In genomic region chr7:6448943-6449543, GRCh38 we compare ENCODE assay signal across 8 cellular contexts. TPM values are rescaled to one million over a fixed set of nuclear protein-coding genes. Genes with fewer than 3 reads are reported as not detected.
DNase-seq lines count a peak whose midpoint lies in the region; ATAC-seq and TF ChIP-seq lines count a peak whose summit lies in the region.

No MANE protein-coding gene starts in this region.

- ATAC-seq in activated B cell treated with CpG ODN at 0.5 μM for 24 hours (ENCODE audit: low read depth), result no peak

- H3K9me3 Mint-ChIP-seq in T-helper 2 cell treated with Interferon-gamma antibody and Interleukin-4, amounts not matched to agents 5 μg/mL and 100 μg/mL, for 36 hours, result no peaks in the 10 kb centered on the region
- no peaks in the 10 kb centered on the region for H3K9me3 Mint-ChIP-seq in activated B cell treated with CpG ODN at 0.5 μM for 24 hours
- H3K9me3 Mint-ChIP-seq in immature natural killer cell, result no peaks in the 10 kb centered on the region

- TF ChIP-seq POLR2A in stomach (IDR thresholded peaks at IDR 0.05), result no peak

- peaks cover 10 to 20% (median 20%) of the 10 kb centered on the region in 4 donors for H3K36me3 ChIP-seq in stomach

- no peaks in the 10 kb centered on the region for H3K9me3 ChIP-seq in stomach

- CTCF ChIA-PET in activated B cell treated with CpG ODN at 0.5 μM for 24 hours (lab: Charles Lee), result no interaction called here

- peak overlapping the region; percentile 69 for H3K27ac Mint-ChIP-seq in T-helper 2 cell treated with Interferon-gamma antibody and Interleukin-4, amounts not matched to agents 5 μg/mL and 100 μg/mL, for 36 hours
- H3K27ac Mint-ChIP-seq in activated B cell treated with CpG ODN at 0.5 μM for 24 hours, result no peak overlapping the region
- peak overlapping the region in 5 of 6 donors; percentile 23 to 81 (median 62) for H3K27ac Mint-ChIP-seq in immature natural killer cell

- WGBS in stomach, 5 donors, result 78 to 84% (median 79%) methylated on average over 16 of the region's 16 CpGs

- DNase-seq in T-helper 2 cell treated with Interferon-gamma antibody and Interleukin-4, amounts not matched to agents 5 μg/mL and 100 μg/mL, for 36 hours (ENCODE audit: low spot score), result no peak
- DNase-seq in T-helper 2 cell (no peak), activated B cell treated with CpG ODN at 0.5 μM for 24 hours (no peak), immature natural killer cell (peak in 1 of 3 donors; percentile 4), stomach (no peak), ureter (ENCODE audit: low spot score) (no peak), AG08396 (ENCODE audit: low spot score) (no peak), GDM1 (lab: John Stamatoyannopoulos, UW) (no peak)

- H3K36me3 Mint-ChIP-seq in T-helper 2 cell treated with Interferon-gamma antibody and Interleukin-4, amounts not matched to agents 5 μg/mL and 100 μg/mL, for 36 hours (ENCODE audit: low read depth), result peaks cover 23% of the 10 kb centered on the region
- H3K36me3 Mint-ChIP-seq in activated B cell treated with CpG ODN at 0.5 μM for 24 hours (ENCODE audit: low read depth), result peaks cover 27% of the 10 kb centered on the region
- H3K36me3 Mint-ChIP-seq in immature natural killer cell, result peaks cover 0 to 10% (median 4%) of the 10 kb centered on the region in 3 donors

- no peak overlapping the region for H3K4me3 ChIP-seq in stomach

- H3K27me3 ChIP-seq in stomach, result no peaks in the 10 kb centered on the region

- H3K27me3 Mint-ChIP-seq in T-helper 2 cell treated with Interferon-gamma antibody and Interleukin-4, amounts not matched to agents 5 μg/mL and 100 μg/mL, for 36 hours (ENCODE audit: low read depth), result no peaks in the 10 kb centered on the region
- H3K27me3 Mint-ChIP-seq in activated B cell treated with CpG ODN at 0.5 μM for 24 hours (no peaks in the 10 kb centered on the region), immature natural killer cell (ENCODE audit: low read depth in 3 of 3) (peaks cover 8 to 10% (median 9%) of the 10 kb centered on the region in 3 donors)

- H3K4me3 Mint-ChIP-seq in T-helper 2 cell treated with Interferon-gamma antibody and Interleukin-4, amounts not matched to agents 5 μg/mL and 100 μg/mL, for 36 hours, result peak overlapping the region; percentile 57
- peak overlapping the region; percentile 52 for H3K4me3 Mint-ChIP-seq in activated B cell treated with CpG ODN at 0.5 μM for 24 hours
- peak overlapping the region; percentile 59 to 92 (median 61) for H3K4me3 Mint-ChIP-seq in immature natural killer cell

- H3K4me1 ChIP-seq in stomach, result peaks cover 6 to 50% (median 21%) of the 10 kb centered on the region in 4 donors

- intact Hi-C loops in activated B cell treated with CpG ODN at 0.5 μM for 24 hours (cut with micrococcal nuclease), result no loop called here
- intact Hi-C loops in stomach (cut with DNase I; ENCODE audit: low total_unique reads), result no loop called here

- POLR2A ChIA-PET in activated B cell treated with CpG ODN at 0.5 μM for 24 hours (lab: Charles Lee), result interaction anchor here (0.6 to 1.8 kb wide), 3 partner anchors 12 to 1073 kb away, joined by 3 to 17 read pairs (median 3); no protein-coding TSS in a partner anchor

- H3K4me1 Mint-ChIP-seq in T-helper 2 cell treated with Interferon-gamma antibody and Interleukin-4, amounts not matched to agents 5 μg/mL and 100 μg/mL, for 36 hours (ENCODE audit: low read depth), result peaks cover 12% of the 10 kb centered on the region
- H3K4me1 Mint-ChIP-seq in activated B cell treated with CpG ODN at 0.5 μM for 24 hours (peaks cover 22% of the 10 kb centered on the region), immature natural killer cell (peaks cover 20 to 22% of the 10 kb centered on the region in 2 donors)

- no peak for TF ChIP-seq EP300 in stomach (IDR thresholded peaks at IDR 0.05)

- TF ChIP-seq CTCF in activated B cell treated with CpG ODN at 0.5 μM for 24 hours (IDR thresholded peaks at IDR 0.05), result no peak
- TF ChIP-seq CTCF in stomach (IDR thresholded peaks at IDR 0.05), result no peak

- peak overlapping the region; percentile 90 to 97 (median 94) for H3K27ac ChIP-seq in stomach

RNA-seq across cellular contexts. Expression of gene DAGLB, which starts 1.3 kb away (rescaled TPM):
- total RNA-seq in activated B cell treated with CpG ODN at 0.5 μM for 24 hours (13.3 and 18.3 TPM in 2 replicates), stomach (10 to 100 TPM in 4 of 5 donors, 1 to 10 TPM in 1; 5.8 to 23.7 (median 15.4) TPM), ureter (16.8 TPM)
- polyA plus RNA-seq in immature natural killer cell (10 to 100 TPM in 1 of 3 donors, 1 to 10 TPM in 2; 6.0 to 12.6 (median 7.4) TPM), stomach (1 to 10 TPM; 4.7 to 6.6 (median 5.0) TPM)

RNA-seq across cellular contexts. Expression of gene KDELR2, which starts 34.9 kb away (rescaled TPM):
- total RNA-seq in activated B cell treated with CpG ODN at 0.5 μM for 24 hours (33.5 TPM in 2 replicates), stomach (100 to 1,000 TPM in 3 of 5 donors, 10 to 100 TPM in 2; 30.9 to 265 (median 117) TPM), ureter (143 TPM)
- polyA plus RNA-seq in immature natural killer cell (10 to 100 TPM; 63.8 to 88.2 (median 75.8) TPM), stomach (10 to 100 TPM; 53.2 to 73.2 (median 72.2) TPM)
